In the genomic region with DNA sequence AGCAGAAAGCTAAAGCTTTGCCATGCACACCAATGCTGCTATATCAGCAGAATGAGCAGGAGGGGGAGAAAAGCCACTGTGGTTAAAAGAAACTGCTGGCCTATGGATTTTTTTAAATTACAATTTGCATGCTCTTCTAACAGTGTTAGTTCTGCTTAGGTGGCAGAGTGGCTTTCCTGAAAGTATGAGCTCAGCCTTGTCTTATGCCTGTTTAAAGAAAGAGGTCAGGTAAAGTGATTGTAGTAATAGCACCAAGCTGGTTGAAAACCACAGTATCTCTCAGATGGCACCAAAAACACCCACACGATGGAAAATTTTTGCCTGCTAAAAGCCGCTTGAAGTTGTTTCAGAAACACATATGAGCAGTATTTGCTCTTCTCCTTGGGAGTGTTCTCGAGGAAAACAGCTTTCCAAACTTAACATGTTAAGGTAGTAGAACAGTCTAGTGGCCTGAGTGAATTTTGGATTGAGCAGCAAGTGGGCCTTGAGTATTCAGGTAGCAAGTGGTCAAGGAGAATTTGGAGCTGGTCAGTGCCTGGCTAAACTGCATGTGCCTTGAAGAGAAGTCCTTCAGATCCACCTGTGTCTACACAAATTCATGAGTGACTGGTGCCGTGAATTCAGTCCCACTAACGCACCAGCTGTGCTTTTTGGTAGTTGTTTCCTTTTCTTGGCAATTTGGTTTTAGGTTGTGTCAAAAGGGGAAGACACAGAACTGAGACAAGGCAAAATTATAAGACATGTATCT, we compare ENCODE assay signal across 9 cellular contexts. TPM values are rescaled to one million over a fixed set of nuclear protein-coding genes. Genes with fewer than 3 reads are reported as not detected.
DNase-seq lines count a peak whose midpoint lies in the region; ATAC-seq, FAIRE-seq and TF ChIP-seq lines count a peak whose summit lies in the region.
"Had no signal": no experiment of that assay in that cellular context is flagged by ENCODE, and none has a peak within 500 bp of the region (broad histone marks: within the 10 kb centered on the region; RNA-seq: fewer than 3 reads in every experiment).

No MANE protein-coding gene starts in this region.

- peak overlapping the region; percentile 67 for H3K27ac ChIP-seq in OCI-LY1 (ENCODE audit: low read depth, low read length, poor library complexity, severe bottlenecking)

- POLR2A ChIA-PET in MCF 10A (lab: Yijun Ruan, JAX), result interaction anchor here (1.0 to 1.7 kb wide), 5 partner anchors 9 to 56 kb away, joined by 3 to 11 read pairs (median 5); a partner anchor contains a TSS

- peaks cover 14 to 17% of the 10 kb centered on the region in 2 donors for H3K4me1 Mint-ChIP-seq in effector memory CD8-positive, alpha-beta T cell (ENCODE audit: low read depth in 2 of 2)
- H3K4me1 Mint-ChIP-seq in nephron progenitor cell (peaks cover 11% of the 10 kb centered on the region), MCF 10A (ENCODE audit: insufficient read depth, unreplicated experiment) (no peaks in the 10 kb centered on the region)

- H2AFZ ChIP-seq in OCI-LY1 (ENCODE audit: low read length), result no peak overlapping the region

- no peaks in the 10 kb centered on the region for H3K9me2 ChIP-seq in OCI-LY1 (ENCODE audit: low read depth, low read length)

- peak; percentile 78 for FAIRE-seq in GM18507 (lab: Jason Lieb, UNC)
- FAIRE-seq: colon had no signal

- no peak for TF ChIP-seq POLR2A in lower leg skin (IDR thresholded peaks at IDR 0.05)

- ATAC-seq in GM21825 (IDR thresholded peaks at IDR 0.05; ENCODE audit: unreplicated experiment) (peak; percentile 87), left colon (no peak)
- peak; percentile 95 for ATAC-seq in effector memory CD8-positive, alpha-beta T cell (replicated peaks)

- peak overlapping the region; percentile 78 to 88 for H3K27ac Mint-ChIP-seq in effector memory CD8-positive, alpha-beta T cell
- H3K27ac Mint-ChIP-seq in nephron progenitor cell, result no peak overlapping the region
- no peak overlapping the region for H3K27ac Mint-ChIP-seq in MCF 10A (ENCODE audit: low read depth, unreplicated experiment)

- H3F3A ChIP-seq in OCI-LY1 (ENCODE audit: insufficient read depth, low read length), result peaks cover 11% of the 10 kb centered on the region; the same call in 1 of the 2 replicates

- peaks cover 6% of the 10 kb centered on the region for H3K36me3 Mint-ChIP-seq in effector memory CD8-positive, alpha-beta T cell (ENCODE audit: insufficient read depth)
- H3K36me3 Mint-ChIP-seq in nephron progenitor cell (ENCODE audit: low read depth), result no peaks in the 10 kb centered on the region
- no peaks in the 10 kb centered on the region for H3K36me3 Mint-ChIP-seq in MCF 10A (ENCODE audit: insufficient read depth, unreplicated experiment)

- intact Hi-C loops in MCF 10A (cut with micrococcal nuclease), result no loop called here
- intact Hi-C loops in lower leg skin (cut with DNase I; ENCODE audit: low total_unique reads), result no loop called here
- intact Hi-C loops in left colon (cut with DNase I, micrococcal nuclease), result no loop called here

- H3K9me3 Mint-ChIP-seq in effector memory CD8-positive, alpha-beta T cell, result no peaks in the 10 kb centered on the region
- H3K9me3 Mint-ChIP-seq in nephron progenitor cell (no peaks in the 10 kb centered on the region), MCF 10A (ENCODE audit: unreplicated experiment) (no peaks in the 10 kb centered on the region)

- no peaks in the 10 kb centered on the region for H3K27me3 ChIP-seq in OCI-LY1 (ENCODE audit: insufficient read depth, low read length)

- H3K36me3 ChIP-seq in OCI-LY1 (ENCODE audit: insufficient read depth, low read length), result no peaks in the 10 kb centered on the region

- DNase-seq in GM18507 (ENCODE audit: extremely low spot score, insufficient read length, low read depth) (no peak), nephron progenitor cell (no peak), MCF 10A (ENCODE audit: unreplicated experiment) (no peak), lower leg skin (ENCODE audit: low spot score in 2 of 2) (no peak), left colon (no peak)
- peak in 1 of 3 experiments; percentile 15 for DNase-seq in effector memory CD8-positive, alpha-beta T cell

- H3K9ac ChIP-seq in OCI-LY1 (ENCODE audit: low read length), result no peak overlapping the region

- H3K4me2 ChIP-seq in OCI-LY1 (ENCODE audit: low read length), result peak overlapping the region; percentile 12

- no TSS peak for BruUV-seq in MCF 10A (replicated peaks; lab: Mats Ljungman, UMichigan)

- peaks cover 17% of the 10 kb centered on the region for H3K4me1 ChIP-seq in OCI-LY1 (ENCODE audit: insufficient read depth, low read length, severe bottlenecking)

- CTCF ChIA-PET in MCF 10A (lab: Yijun Ruan, JAX), result interaction anchor here (0.6 to 0.9 kb wide), 3 partner anchors 10 to 1090 kb away, joined by 3 read pairs; no protein-coding TSS in a partner anchor

- WGBS in lower leg skin, 2 donors, result 77 to 79% methylated on average over 5 of the region's 5 CpGs

- TF ChIP-seq CTCF in OCI-LY1 (IDR thresholded peaks at IDR 0.05; ENCODE audit: low read length), result no peak
- no peak for TF ChIP-seq CTCF in nephron progenitor cell (IDR thresholded peaks at IDR 0.05)
- no peak for TF ChIP-seq CTCF in MCF 10A (IDR thresholded peaks at IDR 0.05; ENCODE audit: unreplicated experiment)
- TF ChIP-seq CTCF in lower leg skin (IDR thresholded peaks at IDR 0.05), result no peak

- H3K79me2 ChIP-seq in OCI-LY1 (ENCODE audit: insufficient read depth, low read length), result no peaks in the 10 kb centered on the region

- no peak overlapping the region for H3K4me3 ChIP-seq in OCI-LY1 (ENCODE audit: low read depth, low read length, poor library complexity, severe bottlenecking)
- no peak overlapping the region for H3K4me3 ChIP-seq in lower leg skin (ENCODE audit: low read depth, poor library complexity, severe bottlenecking)

- H3K4me3 Mint-ChIP-seq in effector memory CD8-positive, alpha-beta T cell, result peak overlapping the region; percentile 60 to 75
- H3K4me3 Mint-ChIP-seq in nephron progenitor cell (no peak overlapping the region), MCF 10A (ENCODE audit: unreplicated experiment) (no peak overlapping the region)

- H4K20me1 ChIP-seq in OCI-LY1 (ENCODE audit: insufficient read depth, low read length), result no peaks in the 10 kb centered on the region

- no peaks in the 10 kb centered on the region for H3K9me3 ChIP-seq in OCI-LY1 (ENCODE audit: low read length)

- H3K27me3 Mint-ChIP-seq in effector memory CD8-positive, alpha-beta T cell, result no peaks in the 10 kb centered on the region
- H3K27me3 Mint-ChIP-seq in nephron progenitor cell (ENCODE audit: low read depth, poor library complexity), result peaks cover under 1% of the 10 kb centered on the region
- no peaks in the 10 kb centered on the region for H3K27me3 Mint-ChIP-seq in MCF 10A (ENCODE audit: insufficient read depth, unreplicated experiment)

RNA-seq across cellular contexts. Expression of a gene that starts 19.6 kb away (rescaled TPM):
- total RNA-seq in MCF 10A (2022), result 192 and 202 TPM in 2 replicates
- total RNA-seq in lower leg skin, result 100 to 1,000 TPM in 3 of 4 donors, 10 to 100 TPM in 1; 84.9 to 111 (median 108) TPM
- total RNA-seq in left colon, result 100 to 1,000 TPM; 167 to 191 TPM

RNA-seq across cellular contexts. Expression of a gene that starts 53.6 kb away (rescaled TPM):
- total RNA-seq in MCF 10A (2022) (25.3 and 36.7 TPM in 2 replicates), lower leg skin (10 to 100 TPM; 49.8 to 68.4 (median 54.1) TPM), left colon (10 to 100 TPM; 44.7 to 64.3 TPM)

Comparison
In these comparisons a context has a peak if more than half of its experiments do, and no peak if none do; other contexts are left out.
1. H3K27ac Mint-ChIP-seq: peak in effector memory CD8-positive, alpha-beta T cell (2 of 2); none in nephron progenitor cell (single experiment) and MCF 10A (single experiment).
2. H3K4me3 Mint-ChIP-seq: peak in effector memory CD8-positive, alpha-beta T cell (2 of 2); none in nephron progenitor cell (single experiment) and MCF 10A (single experiment).